ENCODE assay signal across 27 cellular contexts in the genomic region with DNA sequence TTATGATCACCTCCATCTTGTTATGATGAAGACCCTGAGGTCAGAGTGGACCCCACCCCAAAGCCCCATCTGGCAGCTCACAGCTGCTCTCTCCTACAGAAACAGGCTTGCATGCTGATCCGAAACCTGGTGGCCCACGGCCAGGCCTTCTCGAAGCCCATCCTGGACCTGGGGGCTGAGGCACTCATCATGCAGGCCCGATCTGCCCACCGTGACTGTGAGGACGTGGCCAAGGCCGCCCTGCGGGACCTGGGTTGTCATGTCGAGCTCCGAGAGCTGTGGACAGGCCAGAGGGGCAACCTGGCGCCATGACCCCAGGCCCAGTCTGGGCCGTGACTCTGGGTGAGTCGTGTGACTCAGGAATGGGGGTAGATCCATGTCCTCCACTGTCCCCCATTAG.
"Had no signal": no experiment of that assay in that cellular context is flagged by ENCODE, and none has a peak within 500 bp of the region (broad histone marks: within the 10 kb centered on the region; RNA-seq: fewer than 3 reads in every experiment).

No MANE protein-coding gene starts in this region.

- DNase-seq: naive thymus-derived CD4-positive, alpha-beta T cell; natural killer cell; occipital lobe; psoas muscle; spleen; stimulated activated CD4-positive, alpha-beta T cell treated with anti-CD3 and anti-CD28 coated beads, Interleukin-12 subunit alpha, Interleukin-12 subunit beta, amount 100 ng/mL, for 4 hours; stimulated activated CD4-positive, alpha-beta T cell treated with anti-CD3 and anti-CD28 coated beads, Interleukin-1b, Interleukin-23, amount 100 ng/mL, for 48 hours; stimulated activated CD4-positive, alpha-beta T cell treated with anti-CD3 and anti-CD28 coated beads, Interleukin-4, amount 100 ng/mL, for 1 hour; stimulated activated CD4-positive, alpha-beta T cell treated with anti-CD3 and anti-CD28 coated beads, Interleukin-4, amount 100 ng/mL, for 4 hours; stimulated activated CD8-positive, alpha-beta memory T cell treated with anti-CD3 and anti-CD28 coated beads, Interleukin-4, amount 100 ng/mL, for 48 hours; stimulated activated naive CD4-positive, alpha-beta T cell; stimulated activated naive CD8-positive, alpha-beta T cell treated with anti-CD3 and anti-CD28 coated beads, Interleukin-15, amount 100 ng/mL, for 72 hours; stimulated activated naive CD8-positive, alpha-beta T cell treated with anti-CD3 and anti-CD28 coated beads, Interleukin-15, Interleukin-2, amounts not matched to agents 100 U/mL and 50 U/mL, for 24 hours; substantia nigra; testis; tibial artery; upper lobe of right lung; uterus had no signal

- H3K36me3 ChIP-seq: neural progenitor cell, uterus had no signal

- FAIRE-seq: pancreas had no signal

- ATAC-seq: naive thymus-derived CD4-positive, alpha-beta T cell; natural killer cell; pancreas; psoas muscle; right cardiac atrium; sciatic nerve; stimulated activated memory B cell treated with anti-CD40 and anti-IgM and Interleukin-4, amounts not matched to agents 10 μg/mL and 1 μg/mL and 100 μg/mL, for 72 hours; stimulated activated naive CD8-positive, alpha-beta T cell treated with anti-CD3 and anti-CD28 coated beads, Interleukin-15, amount 100 ng/mL, for 72 hours; stimulated activated naive CD8-positive, alpha-beta T cell treated with anti-CD3 and anti-CD28 coated beads, Interleukin-15, Interleukin-2, amounts not matched to agents 100 U/mL and 50 U/mL, for 24 hours; upper lobe of right lung had no signal

- H3K4me1 ChIP-seq: neural progenitor cell, spleen, tibial artery, transverse colon, uterus had no signal

- H2AFZ ChIP-seq: neural progenitor cell had no signal

- H3K27ac ChIP-seq: neural progenitor cell, pancreas, psoas muscle, skin epidermis, spleen, suprapubic skin, testis, tibial artery, transverse colon, upper lobe of right lung, uterus had no signal

- H3K4me2 ChIP-seq: neural progenitor cell, smooth muscle cell had no signal

- H3K4me3 ChIP-seq: neural progenitor cell, pancreas, psoas muscle, skin epidermis, smooth muscle cell, spleen, suprapubic skin, testis, tibial artery, transverse colon, upper lobe of right lung, uterus had no signal

- H3K9me3 ChIP-seq: pancreas, psoas muscle, spleen, suprapubic skin, testis, tibial artery, transverse colon, upper lobe of right lung, uterus had no signal

- H3K27me3 ChIP-seq: neural progenitor cell, pancreas, spleen, suprapubic skin, testis, tibial artery, transverse colon, upper lobe of right lung, uterus had no signal

- H3K9ac ChIP-seq: neural progenitor cell had no signal
